In genomic region chr11:89052220-89052619, GRCh38 we compare ENCODE assay signal across 12 cellular contexts. TPM values are rescaled to one million over a fixed set of nuclear protein-coding genes. Genes with fewer than 3 reads are reported as not detected.
"Had no signal": no experiment of that assay in that cellular context is flagged by ENCODE, and none has a peak within 500 bp of the region (broad histone marks: within the 10 kb centered on the region; RNA-seq: fewer than 3 reads in every experiment).

No MANE protein-coding gene starts in this region.

- H3K9me3 ChIP-seq: HAP-1 had no signal

- FAIRE-seq: H1, H54 had no signal

- H3K9ac ChIP-seq: GM23248 had no signal

- H3K27ac ChIP-seq: GM23248 had no signal

- H3K4me2 ChIP-seq: GM23338 had no signal

- DNase-seq: GM23248, GOT3, H7, H9, HCEC 1CT, HFFc6 had no signal

- H3K4me1 ChIP-seq: HAP-1 had no signal

- H3K4me3 ChIP-seq: GM23248, GM23338, HAP-1 had no signal

- ATAC-seq: GM23338, HCT116 had no signal

- H3K36me3 ChIP-seq: HAP-1 had no signal

- H2AFZ ChIP-seq: GM23248, GM23338 had no signal

RNA-seq across cellular contexts. Expression of gene GRM5, which starts 13.6 kb away (rescaled TPM):
- total RNA-seq: GM23248, H4, H7, H9 had no signal
- polyA plus RNA-seq: GM23248 had no signal
